Comparison of ENCODE assay signal across 12 cellular contexts in genomic region chr9:121607434-121608248, GRCh38. TPM values are rescaled to one million over a fixed set of nuclear protein-coding genes. Genes with fewer than 3 reads are reported as not detected.
DNase-seq lines count a peak whose midpoint lies in the region; ATAC-seq, FAIRE-seq and TF ChIP-seq lines count a peak whose summit lies in the region.
"Had no signal": no experiment of that assay in that cellular context is flagged by ENCODE, and none has a peak within 500 bp of the region (broad histone marks: within the 10 kb centered on the region; RNA-seq: fewer than 3 reads in every experiment).

No MANE protein-coding gene starts in this region.

- FAIRE-seq in K562 (lab: Jason Lieb, UNC) = no peak

- no peaks in the 10 kb centered on the region for H3K36me3 Mint-ChIP-seq in T-helper 2 cell treated with Interferon-gamma antibody and Interleukin-4, amounts not matched to agents 5 μg/mL and 100 μg/mL, for 36 hours (ENCODE audit: low read depth)

- peaks cover 20% of the 10 kb centered on the region for H3K27me3 Mint-ChIP-seq in T-helper 2 cell treated with Interferon-gamma antibody and Interleukin-4, amounts not matched to agents 5 μg/mL and 100 μg/mL, for 36 hours (ENCODE audit: low read depth)

- intact Hi-C loops in K562 (cut with micrococcal nuclease) = no loop called here

- no peak for TF ChIP-seq RAD21 in K562 (CRISPR knock-in tag; conservative IDR thresholded peaks at IDR 0.05 in 1 of 2, IDR thresholded peaks at IDR 0.05 in 1 of 2)

- no TSS peak for BruUV-seq in K562 (replicated peaks; lab: Mats Ljungman, UMichigan)

- DNase-seq in NOMO-1 treated with DMSO at 0.1 percent for 48 hours (lab: John Stamatoyannopoulos, UW; ENCODE audit: unreplicated experiment) (peak; percentile 22), NOMO-1 treated with dmso at 0.1 percent for 144 hours (lab: John Stamatoyannopoulos, UW; ENCODE audit: unreplicated experiment) (no peak), K562 (ENCODE audit: extremely low read depth in 1 of 4, low spot score in 3 of 4) (no peak), kidney tubule cell (ENCODE audit: low spot score) (peak; percentile 38), NCI-H748 treated with DMSO at 0.1 percent for 48 hours (lab: John Stamatoyannopoulos, UW) (no peak)
- no peak for DNase-seq in T-helper 2 cell treated with Interferon-gamma antibody and Interleukin-4, amounts not matched to agents 5 μg/mL and 100 μg/mL, for 36 hours (ENCODE audit: low spot score)
- DNase-seq: activated T-cell treated with anti-CD3 and anti-CD28 coated beads, Interleukin-2, amount 50 U/mL, for 1 hour; RPMI8226; stimulated activated CD8-positive, alpha-beta memory T cell treated with anti-CD3 and anti-CD28 coated beads, Interleukin-4, amount 100 ng/mL, for 48 hours had no signal

- no peaks in the 10 kb centered on the region for H3K79me2 ChIP-seq in K562 (ENCODE audit: control insufficient read depth, insufficient read depth, low read length)

- CTCF ChIA-PET in K562 (lab: Yijun Ruan, JAX; ENCODE audit: low intra/inter-chr PET ratio) = no interaction called here

- no peaks in the 10 kb centered on the region for H3K36me3 ChIP-seq in K562 (ENCODE audit: control insufficient read depth, insufficient read depth, low read length)

- POLR2A ChIA-PET in K562 (lab: Yijun Ruan, JAX) = interaction anchor here (1.1 kb wide), 1 partner anchor 13 kb away, joined by 3 read pairs; no protein-coding TSS in a partner anchor

- no peak overlapping the region for H3K4me2 ChIP-seq in K562 (ENCODE audit: insufficient read depth, low read length)

- H4K20me1 ChIP-seq in K562 (replicated peaks; ENCODE audit: control insufficient read depth, insufficient read depth, low read length) = peaks cover 10% of the 10 kb centered on the region; the same call in 1 of the 2 replicates

- no peak overlapping the region for H3K9ac ChIP-seq in K562 (ENCODE audit: insufficient read depth in 1 of 2, low read depth in 2 of 2, low read length in 2 of 2)

- peaks cover 4% of the 10 kb centered on the region for H3K4me1 Mint-ChIP-seq in T-helper 2 cell treated with Interferon-gamma antibody and Interleukin-4, amounts not matched to agents 5 μg/mL and 100 μg/mL, for 36 hours (ENCODE audit: low read depth)

- H3K9me3 Mint-ChIP-seq in T-helper 2 cell treated with Interferon-gamma antibody and Interleukin-4, amounts not matched to agents 5 μg/mL and 100 μg/mL, for 36 hours = no peaks in the 10 kb centered on the region

- H3K4me1 ChIP-seq in K562 (replicated peaks in 1 of 2; ENCODE audit: control insufficient read depth in 2 of 2, insufficient read depth in 2 of 2, low read length in 2 of 2) = no peaks in the 10 kb centered on the region

- no peak for TF ChIP-seq POLR2A in K562 (conservative IDR thresholded peaks at IDR 0.05)

- no peak overlapping the region for H3K27ac Mint-ChIP-seq in T-helper 2 cell treated with Interferon-gamma antibody and Interleukin-4, amounts not matched to agents 5 μg/mL and 100 μg/mL, for 36 hours
- H3K27ac Mint-ChIP-seq: B cell had no signal

- H3K9me1 ChIP-seq in K562 (ENCODE audit: control insufficient read depth, insufficient read depth, low read length) = peaks cover 2% of the 10 kb centered on the region

- no peak for ATAC-seq in K562
- no peak for ATAC-seq in GM21515 (IDR thresholded peaks at IDR 0.05; ENCODE audit: unreplicated experiment)
- no peak for ATAC-seq in HG03520 (IDR thresholded peaks at IDR 0.05; ENCODE audit: unreplicated experiment)

- no peak for TF ChIP-seq EP300 in K562 (IDR thresholded peaks at IDR 0.05; ENCODE audit: low read length)

- peaks cover 5 to 54% of the 10 kb centered on the region in 2 experiments; a peak in 3 of 5 replicates for H3K27me3 ChIP-seq in K562 (ENCODE audit: control insufficient read depth in 2 of 2, insufficient read depth in 2 of 2, low read length in 2 of 2)

- no peak overlapping the region for H3K4me3 Mint-ChIP-seq in T-helper 2 cell treated with Interferon-gamma antibody and Interleukin-4, amounts not matched to agents 5 μg/mL and 100 μg/mL, for 36 hours
- H3K4me3 Mint-ChIP-seq: B cell had no signal

- WGBS in K562 (ENCODE audit: insufficient coverage, low coverage, missing lambda C conversion rate) = 2% methylated on average over 13 of the region's 13 CpGs

- in situ Hi-C loops in K562 (cut with MboI) = no loop called here

- H3K4me3 ChIP-seq in K562 = no peak overlapping the region

- no peaks in the 10 kb centered on the region for H3K9me3 ChIP-seq in K562 (replicated peaks; ENCODE audit: control insufficient read depth, insufficient read depth, low read depth, low read length)

- H2AFZ ChIP-seq in K562 (ENCODE audit: low read depth, low read length) = no peak overlapping the region

- no peak for TF ChIP-seq CTCF in K562 (IDR thresholded peaks at IDR 0.05 in 2 of 3, conservative IDR thresholded peaks at IDR 0.05 in 1 of 3; ENCODE audit: insufficient read depth in 2 of 3, low read depth in 1 of 3, low read length in 3 of 3)

- H3K27ac ChIP-seq in K562 (ENCODE audit: extremely low read depth, low read depth, low read length) = no peak overlapping the region

TF ChIP-seq in K562, 482 proteins besides CTCF, POLR2A, EP300 and RAD21 (continues in another document):
- TF ChIP-seq JUND (IDR thresholded peaks at IDR 0.05; ENCODE audit: borderline replicate concordance, low read depth, low read length) = 0 out of 2 replicates have a peak, but pooled peaks have one; percentile 48
- TF ChIP-seq JUND (tag; IDR thresholded peaks at IDR 0.05; ENCODE audit: borderline replicate concordance, low read depth, low read length) = no peak; the same call in 2 of the 3 replicates
- no peak for TF ChIP-seq CBFA2T3 (IDR thresholded peaks at IDR 0.05)
- TF ChIP-seq ZNF57 (CRISPR knock-in tag; IDR thresholded peaks at IDR 0.05) = no peak
- no peak for TF ChIP-seq MTA3 (IDR thresholded peaks at IDR 0.05; ENCODE audit: borderline replicate concordance)
- peak; percentile 85 for TF ChIP-seq ZNF121 (CRISPR knock-in tag; conservative IDR thresholded peaks at IDR 0.05)
- no peak for TF ChIP-seq TSC22D4 (tag; IDR thresholded peaks at IDR 0.05)
- TF ChIP-seq ZNF512 (tag; IDR thresholded peaks at IDR 0.05) = no peak
- no peak for TF ChIP-seq CBX5 (IDR thresholded peaks at IDR 0.05; ENCODE audit: borderline replicate concordance, low read depth)
- TF ChIP-seq THAP7 (CRISPR knock-in tag; IDR thresholded peaks at IDR 0.05) = no peak
- TF ChIP-seq CEBPG (CRISPR knock-in tag; IDR thresholded peaks at IDR 0.05) = no peak
- peak in 1 of 2 experiments; percentile 81; a peak in 2 of 4 replicates for TF ChIP-seq CEBPG (tag; conservative IDR thresholded peaks at IDR 0.05 in 1 of 2, IDR thresholded peaks at IDR 0.05 in 1 of 2)
- TF ChIP-seq GTF2E2 (tag; IDR thresholded peaks at IDR 0.05) = no peak
- peak in 1 of 2 experiments; percentile 37; a peak in 1 of 4 replicates for TF ChIP-seq RCOR1 (IDR thresholded peaks at IDR 0.05; ENCODE audit: borderline replicate concordance in 1 of 2, low read depth in 2 of 2, low read length in 2 of 2)
- TF ChIP-seq FOSL1 (tag; conservative IDR thresholded peaks at IDR 0.05) = peak; percentile 76
- TF ChIP-seq NR3C1 (CRISPR knock-in tag; IDR thresholded peaks at IDR 0.05) = no peak

RNA-seq across cellular contexts. Expression of gene DAB2IP, which starts 43.8 kb away (rescaled TPM):
- total RNA-seq in K562 (2011; cell fraction: chromatin; rRNA removed; ENCODE audit: low replicate concordance) = 0.28 TPM in 1 of 2 replicates, not detected in the other
- total RNA-seq in K562 (2011; cell fraction: nucleolus; rRNA removed) = under 0.01 TPM in 1 of 2 replicates, not detected in the other
- total RNA-seq in K562 (2011; cell fraction: nucleoplasm; rRNA removed) = not detected in 2 replicates
- total RNA-seq in K562 (2014; rRNA removed) = not detected in 2 replicates
- total RNA-seq in K562 (2014; rRNA removed; fragmentation: Illumina TruSeq; extraction: Trizol) = not detected in 2 replicates
- 0.04 TPM in 1 of 2 replicates, not detected in the other for total RNA-seq in K562 (2015; rRNA removed; fragmentation: Illumina TruSeq; extraction: Trizol)
- 0.31 and 0.38 TPM in 2 replicates for total RNA-seq in K562 (2021)
- polyA plus RNA-seq in K562 (2011; rRNA removed) = 0.03 and 0.10 TPM in 2 replicates
- polyA plus RNA-seq in K562 (2011; cell fraction: cytosol; rRNA removed) = 0.03 and 0.07 TPM in 2 replicates
- 0.23 and 0.48 TPM in 2 replicates for polyA plus RNA-seq in K562 (2011; cell fraction: nucleus; rRNA removed)
- 0.03 and 0.11 TPM in 2 replicates for polyA plus RNA-seq in K562 (2012)
- not detected in 2 replicates for polyA plus RNA-seq in K562 (2014; fragmentation: Illumina TruSeq; extraction: Trizol)
- under 1 TPM in 1 of 2 experiments, not detected in 1; 0.06 TPM for polyA plus RNA-seq in K562 (2014; fragmentation: Nextera tagmentation; extraction: Ambion mirVana)
- polyA plus RNA-seq in K562 (2014; rRNA removed) = not detected in 2 replicates
- 0.07 TPM in 1 of 2 replicates, not detected in the other for polyA minus RNA-seq in K562 (2011; rRNA and poly(A)+ RNA removed)
- 0.67 and 0.82 TPM in 2 replicates for polyA minus RNA-seq in K562 (2011; cell fraction: cytosol; rRNA and poly(A)+ RNA removed)
- 0.13 and 0.22 TPM in 2 replicates for polyA minus RNA-seq in K562 (2011; cell fraction: nucleus; rRNA and poly(A)+ RNA removed)

Comparison
In these comparisons a context has a peak if more than half of its experiments do, and no peak if none do; other contexts are left out.
1. DNase-seq: peak in NOMO-1 treated with DMSO at 0.1 percent for 48 hours (single experiment) and kidney tubule cell (single experiment); none in NOMO-1 treated with dmso at 0.1 percent for 144 hours (single experiment), K562 (0 of 4), T-helper 2 cell treated with Interferon-gamma antibody and Interleukin-4, amounts not matched to agents 5 μg/mL and 100 μg/mL, for 36 hours (single experiment) and NCI-H748 treated with DMSO at 0.1 percent for 48 hours (single experiment).